10 cellular contexts compared by ENCODE assay signal in the genomic region with DNA sequence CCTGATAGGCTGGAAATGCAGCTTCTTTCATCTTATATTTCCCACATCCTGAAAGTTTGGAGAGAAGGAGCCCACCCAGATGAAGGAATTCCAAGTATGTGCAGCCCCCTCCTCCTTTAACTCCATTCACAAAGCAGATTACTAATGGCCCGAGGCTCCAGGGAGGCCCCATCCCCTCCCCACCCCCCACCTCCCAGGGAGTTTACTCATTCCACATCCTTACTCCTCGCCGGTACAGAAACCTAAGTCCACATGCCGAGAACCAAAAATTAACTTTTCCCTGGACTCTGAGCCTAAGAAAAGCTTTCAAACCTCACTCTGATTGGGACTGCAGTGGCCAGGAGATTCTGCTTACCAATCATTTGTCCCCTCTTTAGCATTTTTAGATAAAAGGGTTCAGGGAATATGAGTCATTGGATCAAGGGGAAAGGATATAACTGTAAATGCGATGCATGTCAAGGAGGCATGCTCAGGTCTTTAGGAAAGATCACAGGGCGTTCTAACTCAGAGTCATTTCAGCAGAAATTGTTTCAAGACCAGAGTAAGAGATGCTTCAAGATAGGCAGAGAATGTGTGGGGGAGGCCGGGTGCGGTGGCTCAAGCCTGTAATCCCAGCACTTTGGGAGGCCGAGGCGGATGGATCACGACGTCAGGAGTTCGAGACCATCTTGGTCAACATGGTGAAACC. TPM values are rescaled to one million over a fixed set of nuclear protein-coding genes. Genes with fewer than 3 reads are reported as not detected.
A peak's percentile ranks its signal among the peaks of the same experiment; 100 is the strongest.
DNase-seq lines count a peak whose midpoint lies in the region; ATAC-seq, FAIRE-seq and TF ChIP-seq lines count a peak whose summit lies in the region.
"Had no signal": no experiment of that assay in that cellular context is flagged by ENCODE, and none has a peak within 500 bp of the region (broad histone marks: within the 10 kb centered on the region; RNA-seq: fewer than 3 reads in every experiment).

No MANE protein-coding gene starts in this region.

- peak overlapping the region; percentile 98 for H3K14ac ChIP-seq in IMR-90 (replicated peaks; ENCODE audit: low read depth, low read length)

- peak overlapping the region; percentile 97 for H3K18ac ChIP-seq in IMR-90 (ENCODE audit: low read depth, low read length)

- CTCF ChIA-PET in A549 (lab: Yijun Ruan, JAX), result interaction anchor here (0.7 to 10.1 kb wide), 5 partner anchors 24 to 83 kb away, joined by 3 to 64 read pairs (median 5); no protein-coding TSS in a partner anchor
- CTCF ChIA-PET in IMR-90 (lab: Yijun Ruan, JAX), result interaction anchor here (0.6 kb wide), 1 partner anchor 86 kb away, joined by 3 read pairs; no protein-coding TSS in a partner anchor

- H2BK20ac ChIP-seq in IMR-90 (ENCODE audit: low read depth, low read length), result peak overlapping the region; percentile 99

- TF ChIP-seq RAD21 in A549 (conservative IDR thresholded peaks at IDR 0.05 in 1 of 2, IDR thresholded peaks at IDR 0.05 in 1 of 2), result no peak; a peak in 1 of 5 replicates
- TF ChIP-seq RAD21 in IMR-90 (IDR thresholded peaks at IDR 0.05; ENCODE audit: low read length), result no peak

- peak; percentile 40 to 47; a peak in 2 of 5 replicates for TF ChIP-seq EP300 in A549 (IDR thresholded peaks at IDR 0.05)

- peak overlapping the region; percentile 32; the same call in 2 of the 3 replicates for H3K4me3 ChIP-seq in A549
- peak overlapping the region; percentile 4; the same call in 1 of the 2 replicates for H3K4me3 ChIP-seq in IMR-90 (ENCODE audit: insufficient read depth, low read depth, low read length)
- H3K4me3 ChIP-seq in breast epithelium, result peak overlapping the region in 1 of 3 donors; percentile 8

- no TSS peak for BruUV-seq in IMR-90 (replicated peaks; lab: Mats Ljungman, UMichigan)

- peak overlapping the region; percentile 97 for H2BK5ac ChIP-seq in IMR-90 (ENCODE audit: low read depth, low read length, poor library complexity, severe bottlenecking)

- peak overlapping the region; percentile 65 for H2AFZ ChIP-seq in IMR-90 (replicated peaks; ENCODE audit: low read length, poor library complexity)

- peak overlapping the region; percentile 99 for H4K91ac ChIP-seq in IMR-90 (ENCODE audit: insufficient read depth, low read depth, low read length)

- H2BK120ac ChIP-seq in IMR-90 (ENCODE audit: low read depth, low read length), result peak overlapping the region; percentile 97

- no peaks in the 10 kb centered on the region for H3K9me3 ChIP-seq in A549
- no peaks in the 10 kb centered on the region for H3K9me3 ChIP-seq in IMR-90 (ENCODE audit: control insufficient read depth, insufficient read depth, low read length)
- H3K9me3 ChIP-seq in breast epithelium, result no peaks in the 10 kb centered on the region

- H4K20me1 ChIP-seq in IMR-90 (ENCODE audit: insufficient read depth, low read length), result peaks cover 4% of the 10 kb centered on the region; the same call in 1 of the 2 replicates

- H4K8ac ChIP-seq in IMR-90 (ENCODE audit: low read depth in 2 of 2, low read length in 2 of 2), result peak overlapping the region; percentile 92 to 93

- TF ChIP-seq POLR2A in A549 (IDR thresholded peaks at IDR 0.05; ENCODE audit: low read length) (no peak), IMR-90 (IDR thresholded peaks at IDR 0.05; ENCODE audit: low read depth, low read length) (no peak; the same call in 1 of the 2 replicates), breast epithelium (IDR thresholded peaks at IDR 0.05) (no peak)

- H2AK5ac ChIP-seq in IMR-90 (ENCODE audit: low read depth, low read length), result peak overlapping the region; percentile 88

- peak overlapping the region; percentile 85 for H3K4me2 ChIP-seq in A549
- H3K4me2 ChIP-seq in IMR-90 (ENCODE audit: low read depth, low read length), result peak overlapping the region; percentile 70

- DNase-seq in A549 (ENCODE audit: low read depth in 1 of 2, low spot score in 1 of 2) (peak; percentile 46 to 84), IMR-90 (peak; percentile 83), breast epithelium (ENCODE audit: low spot score in 2 of 2) (no peak), mesenteric fat pad (ENCODE audit: low spot score) (peak; percentile 2)
- DNase-seq in activated CD8-positive, alpha-beta memory T cell treated with anti-CD3 and anti-CD28 coated beads, Interleukin-2, amount 50 U/mL, for 4 hours, result no peak
- DNase-seq: DMS79 treated with DMSO at 0.1 percent for 48 hours, NCI-H2107 had no signal

- H3K27ac ChIP-seq in A549 (peak overlapping the region; percentile 93 to 96), IMR-90 (ENCODE audit: insufficient read depth, low read length) (peak overlapping the region; percentile 85), breast epithelium (peak overlapping the region; percentile 16 to 79)

- peaks cover 0 to 6% of the 10 kb centered on the region in 2 experiments; a peak in 2 of 4 replicates for H3K79me1 ChIP-seq in IMR-90 (ENCODE audit: low read depth in 1 of 2, low read length in 2 of 2)

- in situ Hi-C loops in IMR-90 (cut with MboI; ENCODE audit: low sequenced_read_pairs), result no loop called here

- dilution Hi-C loops in IMR-90 (cut with HindIII; ENCODE audit: low sequenced_read_pairs, unreplicated experiment), result no loop called here

- peak overlapping the region; percentile 100 for H3K56ac ChIP-seq in IMR-90 (ENCODE audit: extremely low read depth, insufficient read depth, low read length)

- peak overlapping the region; percentile 90 for H3K4ac ChIP-seq in IMR-90 (ENCODE audit: low read depth, low read length)

- FAIRE-seq in A549 (lab: Jason Lieb, UNC), result no peak

- H3K9ac ChIP-seq in IMR-90 (ENCODE audit: low read depth, low read length), result peak overlapping the region; percentile 88

- WGBS in A549 (ENCODE audit: missing lambda C conversion rate), result 46% methylated on average over 13 of the region's 13 CpGs
- WGBS in IMR-90 (ENCODE audit: extremely low coverage in 2 of 2, insufficient read length in 1 of 2), 2 experiments, result 68% methylated on average over 9 of the region's 13 CpGs; no CpG with 5 or more reads in 1 of the 2 experiments

- H3K4me1 ChIP-seq in A549 (peaks cover 83% of the 10 kb centered on the region), IMR-90 (ENCODE audit: control insufficient read depth, insufficient read depth, low read length) (peaks cover 49% of the 10 kb centered on the region), breast epithelium (no peaks in the 10 kb centered on the region)

- peak overlapping the region; percentile 89 for H4K5ac ChIP-seq in IMR-90 (ENCODE audit: low read depth, low read length)

- no peak for TF ChIP-seq CTCF in A549 (IDR thresholded peaks at IDR 0.05)
- no peak for TF ChIP-seq CTCF in IMR-90 (conservative IDR thresholded peaks at IDR 0.05; ENCODE audit: low read depth, low read length)
- TF ChIP-seq CTCF in breast epithelium (IDR thresholded peaks at IDR 0.05), result no peak

- POLR2A ChIA-PET in A549 (lab: Yijun Ruan, JAX) (interaction anchor here (0.7 to 3.0 kb wide), 5 partner anchors 31 to 532 kb away, joined by 3 to 24 read pairs (median 12); partner anchors contain the start of gene PIM1), IMR-90 (lab: Charles Lee; ENCODE audit: unreplicated experiment) (interaction anchor here (0.6 kb wide), 2 partner anchors 488 to 1506 kb away, joined by 5 to 9 read pairs; no protein-coding TSS in a partner anchor)

- H3K27me3 ChIP-seq in IMR-90 (ENCODE audit: control insufficient read depth, insufficient read depth, low read length) (no peaks in the 10 kb centered on the region), breast epithelium (no peaks in the 10 kb centered on the region)

- ATAC-seq in A549, result peak; percentile 23 to 47
- peak; percentile 22 for ATAC-seq in IMR-90 (ENCODE audit: low read depth)
- no peak for ATAC-seq in GM19023 (IDR thresholded peaks at IDR 0.05; ENCODE audit: unreplicated experiment)
- ATAC-seq in GM18519 (IDR thresholded peaks at IDR 0.05; ENCODE audit: low FRiP score, unreplicated experiment), result no peak
- ATAC-seq in HG02588 (IDR thresholded peaks at IDR 0.05; ENCODE audit: unreplicated experiment), result no peak

- H3K36me3 ChIP-seq in IMR-90 (ENCODE audit: control insufficient read depth, insufficient read depth, low read length) (no peaks in the 10 kb centered on the region), breast epithelium (no peaks in the 10 kb centered on the region)

- peak overlapping the region; percentile 92 for H3K23ac ChIP-seq in IMR-90 (ENCODE audit: low read depth, low read length)

- H2AK9ac ChIP-seq in IMR-90 (replicated peaks; ENCODE audit: low read depth, low read length, poor library complexity), result peak overlapping the region; percentile 74

- H2BK15ac ChIP-seq in IMR-90 (ENCODE audit: low read depth, low read length), result peak overlapping the region; percentile 97

- H3K9me1 ChIP-seq in IMR-90 (ENCODE audit: insufficient read depth, low read length), result peaks cover 23% of the 10 kb centered on the region

- intact Hi-C loops in IMR-90 (cut with micrococcal nuclease) (loop anchor here (1.0 to 2.0 kb wide), 3 partner anchors 31 to 79 kb away; no protein-coding TSS in a partner anchor), breast epithelium (cut with DNase I; ENCODE audit: low total_unique reads) (no loop called here)

TF ChIP-seq in A549, 52 proteins besides CTCF, POLR2A, EP300 and RAD21 (continues in another document):
- TF ChIP-seq FOXS1 (CRISPR knock-in tag; IDR thresholded peaks at IDR 0.05) (no peak), CHD4 (IDR thresholded peaks at IDR 0.05; ENCODE audit: borderline replicate concordance) (no peak), GATA3 (IDR thresholded peaks at IDR 0.05; ENCODE audit: borderline replicate concordance) (peak; percentile 15; the same call in 1 of the 2 replicates), HEYL (CRISPR knock-in tag; IDR thresholded peaks at IDR 0.05) (0 out of 2 replicates have a peak, but pooled peaks have one; percentile 45)

TF ChIP-seq in IMR-90, 13 proteins besides CTCF, POLR2A, EP300 and RAD21 (continues in another document):
- TF ChIP-seq MAFK (IDR thresholded peaks at IDR 0.05; ENCODE audit: low read depth, low read length) (peak; percentile 33; the same call in 1 of the 2 replicates), SMC3 (IDR thresholded peaks at IDR 0.05; ENCODE audit: low read depth, low read length) (no peak), RCOR1 (IDR thresholded peaks at IDR 0.05; ENCODE audit: insufficient replicate concordance, low read length) (no peak), RFX5 (IDR thresholded peaks at IDR 0.05; ENCODE audit: low read depth, low read length) (no peak), CHD1 (IDR thresholded peaks at IDR 0.05; ENCODE audit: low read depth, low read length) (no peak), MXI1 (IDR thresholded peaks at IDR 0.05; ENCODE audit: borderline replicate concordance, low read depth, low read length) (no peak)

RNA-seq across cellular contexts. Expression of gene PIM1, which starts 31.9 kb away (rescaled TPM):
- 19.0 and 21.9 TPM in 2 replicates for polyA plus RNA-seq in A549 (2011; rRNA removed)
- 24.5 and 35.6 TPM in 2 replicates for polyA plus RNA-seq in A549 (2012; cell fraction: cytosol; rRNA removed)
- polyA plus RNA-seq in A549 (2012; cell fraction: nucleus; rRNA removed), result 78.3 and 86.2 TPM in 2 replicates
- polyA plus RNA-seq in A549 (2017; fragmentation: RNase III; extraction: RNeasy Plus Mini Kit Qiagen cat#74134 plus additional on column Dnase treatment), result 12.3 to 16.6 TPM (median 15.4 TPM) in 3 replicates
- polyA minus RNA-seq in A549 (2011; rRNA and poly(A)+ RNA removed), result 28.6 and 29.4 TPM in 2 replicates
- total RNA-seq in IMR-90 (2012; rRNA removed), result 6.1 and 7.2 TPM in 2 replicates
- 12.8 and 18.5 TPM in 2 replicates for polyA plus RNA-seq in IMR-90 (2012; rRNA removed)
- 12.2 and 21.8 TPM in 2 replicates for polyA plus RNA-seq in IMR-90 (2012; cell fraction: cytosol; rRNA removed)
- 50.1 and 73.1 TPM in 2 replicates for polyA plus RNA-seq in IMR-90 (2012; cell fraction: nucleus; rRNA removed; ENCODE audit: low replicate concordance)
- total RNA-seq in breast epithelium, result 10 to 100 TPM; 17.4 to 56.0 (median 31.6) TPM
- 213 TPM for total RNA-seq in mesenteric fat pad

Comparison
In these comparisons a context has a peak if more than half of its experiments do, and no peak if none do; other contexts are left out.
1. ATAC-seq: peak in A549 (2 of 2) and IMR-90 (single experiment); none in GM19023 (single experiment), GM18519 (single experiment) and HG02588 (single experiment).
2. DNase-seq: peak in A549 (2 of 2), IMR-90 (single experiment) and mesenteric fat pad (single experiment); none in breast epithelium (0 of 2) and activated CD8-positive, alpha-beta memory T cell treated with anti-CD3 and anti-CD28 coated beads, Interleukin-2, amount 50 U/mL, for 4 hours (single experiment).
3. Peak in every context shown above with its lines, with median percentiles within 50 percentile points of each other: H3K27ac ChIP-seq.